17 cellular contexts compared by ENCODE assay signal in the genomic region with DNA sequence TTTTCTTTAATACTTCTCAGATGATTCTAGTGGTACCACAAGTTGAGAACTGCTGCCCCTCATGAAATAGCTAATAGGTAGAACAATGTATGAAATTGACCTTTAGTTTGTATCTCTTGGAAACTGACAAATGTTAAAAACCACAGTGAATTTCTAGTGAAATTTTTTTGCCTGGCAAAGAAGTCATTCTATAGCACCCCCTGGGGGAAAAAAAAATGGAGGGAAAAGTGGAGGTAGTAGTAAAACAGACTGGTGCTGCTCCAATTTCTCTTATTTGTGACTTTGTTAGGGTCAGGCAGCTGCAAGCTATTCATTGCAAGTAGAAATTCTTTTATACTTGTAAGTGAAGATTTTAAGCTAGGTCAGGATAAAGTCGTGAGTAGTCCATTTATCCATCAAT.
DNase-seq lines count a peak whose midpoint lies in the region; ATAC-seq and TF ChIP-seq lines count a peak whose summit lies in the region.
"Had no signal": no experiment of that assay in that cellular context is flagged by ENCODE, and none has a peak within 500 bp of the region (broad histone marks: within the 10 kb centered on the region; RNA-seq: fewer than 3 reads in every experiment).

No MANE protein-coding gene starts in this region.

- no peak overlapping the region for H2AFZ ChIP-seq in PC-3 (ENCODE audit: low read length)

- no peaks in the 10 kb centered on the region for H3K9me2 ChIP-seq in PC-3 (replicated peaks; ENCODE audit: low read length)

- no peaks in the 10 kb centered on the region for H4K20me1 ChIP-seq in PC-3 (ENCODE audit: low read length)

- H3F3A ChIP-seq in PC-3 (ENCODE audit: low read length, unreplicated experiment) = no peaks in the 10 kb centered on the region

- H3K4me2 ChIP-seq in PC-3 (ENCODE audit: low read length) = no peak overlapping the region

- in situ Hi-C loops in ACHN (cut with HindIII; ENCODE audit: low pct_ligation_motif_present, low pct_unique_long_range_greater_than_20kb, low sequenced_read_pairs) = no loop called here

- H3K36me3 Mint-ChIP-seq in CD8-positive, alpha-beta memory T cell = no peaks in the 10 kb centered on the region

- POLR2A ChIA-PET in PC-3 (lab: Charles Lee; ENCODE audit: unreplicated experiment) = no interaction called here
- POLR2A ChIA-PET in CD8-positive, alpha-beta memory T cell (lab: Charles Lee) = no interaction called here

- no peak overlapping the region for H3K9ac ChIP-seq in PC-3 (ENCODE audit: low read length)

- intact Hi-C loops in PC-3 (cut with micrococcal nuclease) = loop anchor here (1.0 to 10.0 kb wide), 3 partner anchors 270 to 588 kb away; no protein-coding TSS in a partner anchor

- H3K9me3 Mint-ChIP-seq in CD8-positive, alpha-beta memory T cell = peaks cover 0 to 3% (median 2%) of the 10 kb centered on the region in 5 donors
- H3K9me3 Mint-ChIP-seq: CD4-positive, alpha-beta T cell had no signal

- H3K4me1 ChIP-seq in PC-3 (ENCODE audit: insufficient read depth, low read length) = no peaks in the 10 kb centered on the region
- H3K4me1 ChIP-seq in CD8-positive, alpha-beta memory T cell (ENCODE audit: insufficient read depth, low read length) = no peaks in the 10 kb centered on the region

- H3K27me3 ChIP-seq in PC-3 (ENCODE audit: low read length) = no peaks in the 10 kb centered on the region
- no peaks in the 10 kb centered on the region for H3K27me3 ChIP-seq in CD8-positive, alpha-beta memory T cell (ENCODE audit: insufficient read depth, low read length, poor library complexity, severe bottlenecking)

- no peak overlapping the region for H3K4me3 ChIP-seq in PC-3 (ENCODE audit: low read length)
- no peak overlapping the region for H3K4me3 ChIP-seq in CD8-positive, alpha-beta memory T cell (ENCODE audit: low read length)

- no peak overlapping the region for H3K27ac Mint-ChIP-seq in CD8-positive, alpha-beta memory T cell
- H3K27ac Mint-ChIP-seq: CD4-positive, alpha-beta T cell had no signal

- no peak overlapping the region for H3K27ac ChIP-seq in PC-3 (ENCODE audit: low read length)
- H3K27ac ChIP-seq in CD8-positive, alpha-beta memory T cell (ENCODE audit: low read depth, low read length) = no peak overlapping the region
- H3K27ac ChIP-seq: VCaP had no signal

- H3K9me3 ChIP-seq in PC-3 (ENCODE audit: low read length) = no peaks in the 10 kb centered on the region
- no peaks in the 10 kb centered on the region for H3K9me3 ChIP-seq in CD8-positive, alpha-beta memory T cell (ENCODE audit: low read length)

- CTCF ChIA-PET in PC-3 (lab: Charles Lee) = no interaction called here
- CTCF ChIA-PET in CD8-positive, alpha-beta memory T cell (lab: Charles Lee) = interaction anchor here (1.7 kb wide), 1 partner anchor 15 kb away, joined by 4 read pairs; no protein-coding TSS in a partner anchor

- H3K4me1 Mint-ChIP-seq in CD8-positive, alpha-beta memory T cell = no peaks in the 10 kb centered on the region

- BruUV-seq in PC-3 (replicated peaks; lab: Mats Ljungman, UMichigan) = no TSS peak

- peak; percentile 30 for DNase-seq in ACHN
- peak; percentile 50 for DNase-seq in PC-3
- DNase-seq in fibroblast of peridontal ligament (ENCODE audit: extremely low read depth) = peak; percentile 30
- DNase-seq in CD8-positive, alpha-beta memory T cell = no peak
- no peak for DNase-seq in MV-4-11 (lab: John Stamatoyannopoulos, UW)
- DNase-seq: amniotic stem cell; CD4-positive, alpha-beta T cell; hypothalamus; mammary epithelial cell; NCI-H2081 treated with DMSO at 0.1 percent for 48 hours; stimulated activated CD4-positive, alpha-beta T cell treated with anti-CD3 and anti-CD28 coated beads, Interleukin-4, amount 100 ng/mL, for 1 hour; stimulated activated naive CD4-positive, alpha-beta T cell treated with Interleukin-2 at 50 U/mL for 16 hours had no signal

- TF ChIP-seq CTCF in GM12872 (IDR thresholded peaks at IDR 0.05; ENCODE audit: insufficient read depth, low read depth, low read length) = 0 out of 3 replicates have a peak, but pooled peaks have one; percentile 4
- peak; percentile 63 for TF ChIP-seq CTCF in PC-3 (conservative IDR thresholded peaks at IDR 0.05; ENCODE audit: low read depth, low read length)

- H3K27me3 Mint-ChIP-seq in CD8-positive, alpha-beta memory T cell = no peaks in the 10 kb centered on the region
- H3K27me3 Mint-ChIP-seq: CD4-positive, alpha-beta T cell had no signal

- no peaks in the 10 kb centered on the region for H3K36me3 ChIP-seq in PC-3 (ENCODE audit: low read depth, low read length)
- H3K36me3 ChIP-seq in CD8-positive, alpha-beta memory T cell (ENCODE audit: insufficient read depth, low read length) = no peaks in the 10 kb centered on the region

- no peak overlapping the region for H3K4me3 Mint-ChIP-seq in CD8-positive, alpha-beta memory T cell
- H3K4me3 Mint-ChIP-seq: CD4-positive, alpha-beta T cell had no signal

- no peaks in the 10 kb centered on the region for H3K79me2 ChIP-seq in PC-3 (ENCODE audit: low read length)

- ATAC-seq in PC-3 (no peak), GM19395 (IDR thresholded peaks at IDR 0.05; ENCODE audit: unreplicated experiment) (no peak), HG03571 (IDR thresholded peaks at IDR 0.05; ENCODE audit: unreplicated experiment) (no peak)
- ATAC-seq: Right ventricle myocardium inferior had no signal

Comparison
In these comparisons a context has a peak if more than half of its experiments do, and no peak if none do; other contexts are left out.
1. DNase-seq: peak in ACHN (single experiment), PC-3 (single experiment) and fibroblast of peridontal ligament (single experiment); none in CD8-positive, alpha-beta memory T cell (0 of 5) and MV-4-11 (single experiment).